ENCODE assay signal across 31 cellular contexts in genomic region chr5:108409781-108410180, GRCh38.
"Had no signal": no experiment of that assay in that cellular context is flagged by ENCODE, and none has a peak within 500 bp of the region (broad histone marks: within the 10 kb centered on the region; RNA-seq: fewer than 3 reads in every experiment).

No MANE protein-coding gene starts in this region.

- H3K27me3 Mint-ChIP-seq: activated CD4-positive, alpha-beta memory T cell treated with anti-CD3 and anti-CD28 coated beads for 36 hours; activated naive CD4-positive, alpha-beta T cell treated with anti-CD3 and anti-CD28 coated beads, Interleukin-2, amount 50 U/mL, for 24 hours; activated naive CD8-positive, alpha-beta T cell treated with anti-CD3 and anti-CD28 coated beads, Interleukin-2, amount 50 U/mL, for 24 hours; stimulated activated memory B cell treated with anti-CD40 and anti-IgM and Interleukin-4, amounts not matched to agents 10 μg/mL and 1 μg/mL and 100 μg/mL, for 72 hours; stimulated activated naive CD8-positive, alpha-beta T cell treated with anti-CD3 and anti-CD28 coated beads, Interleukin-15, amount 100 ng/mL, for 72 hours had no signal

- H3K4me1 ChIP-seq: esophagus muscularis mucosa, parathyroid adenoma, psoas muscle, sigmoid colon, upper lobe of left lung, vagina had no signal

- H3K9ac ChIP-seq: parathyroid adenoma had no signal

- H3K79me2 ChIP-seq: parathyroid adenoma had no signal

- H3K27me3 ChIP-seq: esophagus muscularis mucosa, sigmoid colon, upper lobe of left lung, vagina had no signal

- DNase-seq: activated CD4-positive, alpha-beta memory T cell treated with anti-CD3 and anti-CD28 coated beads for 36 hours; activated CD4-positive, alpha-beta T cell treated with anti-CD3 and anti-CD28 coated beads for 48 hours; activated CD8-positive, alpha-beta memory T cell treated with anti-CD3 and anti-CD28 coated beads, Interleukin-2, amount 50 U/mL, for 4 hours; activated gamma-delta T cell treated with Interleukin-2 at 50 U/mL for 16 hours; activated naive CD8-positive, alpha-beta T cell treated with anti-CD3 and anti-CD28 coated beads, Interleukin-2, amount 50 U/mL, for 24 hours; activated T-cell treated with anti-CD3 and anti-CD28 coated beads, Interleukin-2, amount 50 U/mL, for 24 hours; amygdala; caudate nucleus; cortex of kidney; left cardiac atrium; left ventricle myocardium superior; occipital lobe; psoas muscle; sigmoid colon; small intestine; stimulated activated CD4-positive, alpha-beta T cell treated with anti-CD3 and anti-CD28 coated beads, Interleukin-1b, Interleukin-23, amount 100 ng/mL, for 48 hours; stimulated activated CD4-positive, alpha-beta T cell treated with anti-CD3 and anti-CD28 coated beads, Interleukin-4, amount 100 ng/mL, for 4 hours; stimulated activated CD8-positive, alpha-beta memory T cell treated with anti-CD3 and anti-CD28 coated beads, Interleukin-4, amount 100 ng/mL, for 48 hours; stimulated activated naive CD8-positive, alpha-beta T cell treated with anti-CD3 and anti-CD28 coated beads, Interleukin-15, amount 100 ng/mL, for 72 hours; substantia nigra; T-helper 9 cell; upper lobe of left lung had no signal

- H3K36me3 Mint-ChIP-seq: activated CD4-positive, alpha-beta memory T cell treated with anti-CD3 and anti-CD28 coated beads for 36 hours; activated naive CD4-positive, alpha-beta T cell treated with anti-CD3 and anti-CD28 coated beads, Interleukin-2, amount 50 U/mL, for 24 hours; stimulated activated memory B cell treated with anti-CD40 and anti-IgM and Interleukin-4, amounts not matched to agents 10 μg/mL and 1 μg/mL and 100 μg/mL, for 72 hours had no signal

- H3K4me1 Mint-ChIP-seq: activated naive CD4-positive, alpha-beta T cell treated with anti-CD3 and anti-CD28 coated beads, Interleukin-2, amount 50 U/mL, for 24 hours; activated naive CD8-positive, alpha-beta T cell treated with anti-CD3 and anti-CD28 coated beads, Interleukin-2, amount 50 U/mL, for 24 hours; stimulated activated memory B cell treated with anti-CD40 and anti-IgM and Interleukin-4, amounts not matched to agents 10 μg/mL and 1 μg/mL and 100 μg/mL, for 72 hours; stimulated activated naive CD8-positive, alpha-beta T cell treated with anti-CD3 and anti-CD28 coated beads, Interleukin-15, amount 100 ng/mL, for 72 hours had no signal

- H3K9me3 ChIP-seq: esophagus muscularis mucosa, psoas muscle, sigmoid colon, upper lobe of left lung, vagina had no signal

- H3K27ac Mint-ChIP-seq: activated CD4-positive, alpha-beta memory T cell treated with anti-CD3 and anti-CD28 coated beads for 36 hours; activated naive CD4-positive, alpha-beta T cell treated with anti-CD3 and anti-CD28 coated beads, Interleukin-2, amount 50 U/mL, for 24 hours; activated naive CD8-positive, alpha-beta T cell treated with anti-CD3 and anti-CD28 coated beads, Interleukin-2, amount 50 U/mL, for 24 hours; activated T-cell treated with anti-CD3 and anti-CD28 coated beads, Interleukin-2, amount 50 U/mL, for 24 hours; stimulated activated memory B cell treated with anti-CD40 and anti-IgM and Interleukin-4, amounts not matched to agents 10 μg/mL and 1 μg/mL and 100 μg/mL, for 72 hours; stimulated activated naive CD8-positive, alpha-beta T cell treated with anti-CD3 and anti-CD28 coated beads, Interleukin-15, amount 100 ng/mL, for 72 hours; T-helper 1 cell treated with Interleukin-12 subunit alpha and Interleukin-12 subunit beta and Interleukin-4 antibody, amounts not matched to agents 30 μg/mL and 1 μg/mL, for 36 hours had no signal

- H3K36me3 ChIP-seq: esophagus muscularis mucosa, sigmoid colon, upper lobe of left lung, vagina had no signal

- H3K4me3 Mint-ChIP-seq: activated CD4-positive, alpha-beta memory T cell treated with anti-CD3 and anti-CD28 coated beads for 36 hours; activated naive CD4-positive, alpha-beta T cell treated with anti-CD3 and anti-CD28 coated beads, Interleukin-2, amount 50 U/mL, for 24 hours; activated naive CD8-positive, alpha-beta T cell treated with anti-CD3 and anti-CD28 coated beads, Interleukin-2, amount 50 U/mL, for 24 hours; activated T-cell treated with anti-CD3 and anti-CD28 coated beads, Interleukin-2, amount 50 U/mL, for 24 hours; nephron; stimulated activated memory B cell treated with anti-CD40 and anti-IgM and Interleukin-4, amounts not matched to agents 10 μg/mL and 1 μg/mL and 100 μg/mL, for 72 hours; stimulated activated naive CD8-positive, alpha-beta T cell treated with anti-CD3 and anti-CD28 coated beads, Interleukin-15, amount 100 ng/mL, for 72 hours; T-helper 1 cell treated with Interleukin-12 subunit alpha and Interleukin-12 subunit beta and Interleukin-4 antibody, amounts not matched to agents 30 μg/mL and 1 μg/mL, for 36 hours had no signal

- H3K27ac ChIP-seq: esophagus muscularis mucosa, parathyroid adenoma, psoas muscle, sigmoid colon, upper lobe of left lung, vagina, VCaP had no signal

- H2AFZ ChIP-seq: parathyroid adenoma had no signal

- H3K4me3 ChIP-seq: esophagus muscularis mucosa, psoas muscle, sigmoid colon, upper lobe of left lung, vagina had no signal

- H3K9me3 Mint-ChIP-seq: activated naive CD4-positive, alpha-beta T cell treated with anti-CD3 and anti-CD28 coated beads, Interleukin-2, amount 50 U/mL, for 24 hours; activated naive CD8-positive, alpha-beta T cell treated with anti-CD3 and anti-CD28 coated beads, Interleukin-2, amount 50 U/mL, for 24 hours; activated T-cell treated with anti-CD3 and anti-CD28 coated beads, Interleukin-2, amount 50 U/mL, for 24 hours; nephron; stimulated activated naive CD8-positive, alpha-beta T cell treated with anti-CD3 and anti-CD28 coated beads, Interleukin-15, amount 100 ng/mL, for 72 hours; T-helper 1 cell treated with Interleukin-12 subunit alpha and Interleukin-12 subunit beta and Interleukin-4 antibody, amounts not matched to agents 30 μg/mL and 1 μg/mL, for 36 hours had no signal

- ATAC-seq: activated CD4-positive, CD25-positive, alpha-beta regulatory T cell treated with anti-CD3 and anti-CD28 coated beads, Interleukin-2, amount 50 U/mL, for 24 hours; activated naive CD8-positive, alpha-beta T cell treated with anti-CD3 and anti-CD28 coated beads, Interleukin-2, amount 50 U/mL, for 24 hours; left cardiac atrium; left ventricle myocardium superior; psoas muscle; stimulated activated memory B cell treated with anti-CD40 and anti-IgM and Interleukin-4, amounts not matched to agents 10 μg/mL and 1 μg/mL and 100 μg/mL, for 72 hours; stimulated activated naive CD8-positive, alpha-beta T cell treated with anti-CD3 and anti-CD28 coated beads, Interleukin-15, amount 100 ng/mL, for 72 hours had no signal
